In genomic region chr12:24200013-24200412, GRCh38 we compare ENCODE assay signal across 18 cellular contexts.
DNase-seq lines count a peak whose midpoint lies in the region; ATAC-seq and FAIRE-seq lines count a peak whose summit lies in the region.
"Had no signal": no experiment of that assay in that cellular context is flagged by ENCODE, and none has a peak within 500 bp of the region (broad histone marks: within the 10 kb centered on the region; RNA-seq: fewer than 3 reads in every experiment).

No MANE protein-coding gene starts in this region.

- ATAC-seq in GM18858 (IDR thresholded peaks at IDR 0.05; ENCODE audit: unreplicated experiment), result peak; percentile 31
- ATAC-seq in GM21381 (IDR thresholded peaks at IDR 0.05; ENCODE audit: unreplicated experiment), result peak; percentile 31
- ATAC-seq in HG03354 (IDR thresholded peaks at IDR 0.05; ENCODE audit: poor library complexity, severe bottlenecking, unreplicated experiment), result peak; percentile 37

- intact Hi-C loops in posterior vena cava (cut with DNase I), result no loop called here

- peak; percentile 54 for DNase-seq in kidney tubule cell (ENCODE audit: low spot score)
- no peak for DNase-seq in frontal cortex (ENCODE audit: low spot score in 2 of 2)
- no peak for DNase-seq in posterior vena cava (ENCODE audit: low spot score)
- no peak for DNase-seq in activated CD8-positive, alpha-beta memory T cell treated with anti-CD3 and anti-CD28 coated beads, Interleukin-2, amount 50 U/mL, for 4 hours
- DNase-seq: DMS 273 treated with DMSO at 0.1 percent for 48 hours; GDM1; left ventricle myocardium inferior; midbrain; MM.1S; NCI-H774; nephron progenitor cell; OCI-M1; SHP77; stimulated activated CD4-positive, alpha-beta T cell treated with anti-CD3 and anti-CD28 coated beads, Interleukin-1b, Interleukin-23, amount 100 ng/mL, for 48 hours; stimulated activated naive CD4-positive, alpha-beta T cell had no signal

- no peak for FAIRE-seq in frontal cortex (lab: Jason Lieb, UNC)
